In genomic region chr2:63788070-63788469, GRCh38 we compare ENCODE assay signal across 20 cellular contexts. TPM values are rescaled to one million over a fixed set of nuclear protein-coding genes. Genes with fewer than 3 reads are reported as not detected.
DNase-seq lines count a peak whose midpoint lies in the region; ATAC-seq and TF ChIP-seq lines count a peak whose summit lies in the region.
"Had no signal": no experiment of that assay in that cellular context is flagged by ENCODE, and none has a peak within 500 bp of the region (broad histone marks: within the 10 kb centered on the region; RNA-seq: fewer than 3 reads in every experiment).

No MANE protein-coding gene starts in this region.

- intact Hi-C loops in MCF 10A (cut with micrococcal nuclease) (no loop called here), breast epithelium (cut with DNase I; ENCODE audit: low total_unique reads) (no loop called here), tibial artery (cut with DNase I; ENCODE audit: low total_unique reads) (no loop called here)

- H3K4me1 Mint-ChIP-seq in MCF 10A (ENCODE audit: insufficient read depth, unreplicated experiment), result peaks cover 35% of the 10 kb centered on the region

- TF ChIP-seq CTCF in MCF 10A (IDR thresholded peaks at IDR 0.05; ENCODE audit: unreplicated experiment), result no peak
- TF ChIP-seq CTCF in breast epithelium (IDR thresholded peaks at IDR 0.05), result no peak
- no peak for TF ChIP-seq CTCF in brain microvascular endothelial cell (IDR thresholded peaks at IDR 0.05; ENCODE audit: low read depth, low read length, missing control alignments)
- no peak for TF ChIP-seq CTCF in tibial artery (IDR thresholded peaks at IDR 0.05)
- no peak for TF ChIP-seq CTCF in GM20000 (IDR thresholded peaks at IDR 0.05; ENCODE audit: extremely low read depth, missing control alignments)

- in situ Hi-C loops in brain microvascular endothelial cell (cut with HindIII; ENCODE audit: low pct_ligation_motif_present, low sequenced_read_pairs), result no loop called here

- POLR2A ChIA-PET in MCF 10A (lab: Yijun Ruan, JAX), result interaction anchor here (1.0 to 12.1 kb wide), 10 partner anchors 15 to 89 kb away, joined by 3 to 185 read pairs (median 4); partner anchors contain the start of gene UGP2

- CTCF ChIA-PET in MCF 10A (lab: Yijun Ruan, JAX), result interaction anchor here (0.7 to 1.5 kb wide), 3 partner anchors 51 to 192 kb away, joined by 3 to 5 read pairs (median 3); no protein-coding TSS in a partner anchor

- H3K4me1 ChIP-seq in breast epithelium, result no peaks in the 10 kb centered on the region
- H3K4me1 ChIP-seq in tibial artery, result peaks cover 0 to 53% (median 16%) of the 10 kb centered on the region in 4 donors
- H3K4me1 ChIP-seq: testis had no signal

- H3K4me3 ChIP-seq in breast epithelium, result no peak overlapping the region
- no peak overlapping the region for H3K4me3 ChIP-seq in brain microvascular endothelial cell (ENCODE audit: low read depth, low read length)
- H3K4me3 ChIP-seq in tibial artery, result no peak overlapping the region
- H3K4me3 ChIP-seq: PC-9, testis had no signal

- no peak for TF ChIP-seq POLR2A in breast epithelium (IDR thresholded peaks at IDR 0.05)

- H3K4me3 Mint-ChIP-seq in MCF 10A (ENCODE audit: unreplicated experiment), result no peak overlapping the region
- H3K4me3 Mint-ChIP-seq: activated CD8-positive, alpha-beta T cell treated with anti-CD3 and anti-CD28 coated beads, Interleukin-2, amount 10 ng/mL, durations not matched to agents 7 days and 5 days had no signal

- no TSS peak for BruUV-seq in MCF 10A (replicated peaks; lab: Mats Ljungman, UMichigan)

- H3K27me3 Mint-ChIP-seq in MCF 10A (ENCODE audit: insufficient read depth, unreplicated experiment), result no peaks in the 10 kb centered on the region

- DNase-seq in MCF 10A (ENCODE audit: unreplicated experiment) (peak; percentile 53), breast epithelium (ENCODE audit: low spot score in 2 of 2) (no peak), brain microvascular endothelial cell (peak; percentile 30), inferior parietal cortex (ENCODE audit: extremely low spot score) (peak; percentile 32), tibial artery (no peak), GM20000 (ENCODE audit: low spot score) (no peak)
- no peak for DNase-seq in stimulated activated naive CD4-positive, alpha-beta T cell treated with Interleukin-2 at 50 U/mL for 16 hours (lab: John Stamatoyannopoulos, UW)
- DNase-seq: 8988T; activated CD8-positive, alpha-beta T cell treated with anti-CD3 and anti-CD28 coated beads, Interleukin-2, amount 10 ng/mL, durations not matched to agents 7 days and 5 days; activated effector memory CD4-positive, alpha-beta T cell treated with Interleukin-2 at 50 U/mL for 16 hours; central memory CD4-positive, alpha-beta T cell; COR-L47; islet precursor cell; NCI-H1092 treated with DMSO at 0.1 percent for 48 hours; NCI-H510A treated with DMSO at 0.1 percent for 48 hours; PC-9; T-helper 9 cell; testis had no signal

- no peaks in the 10 kb centered on the region for H3K36me3 Mint-ChIP-seq in MCF 10A (ENCODE audit: insufficient read depth, unreplicated experiment)

- H3K27ac ChIP-seq in breast epithelium, result no peak overlapping the region
- no peak overlapping the region for H3K27ac ChIP-seq in brain microvascular endothelial cell
- H3K27ac ChIP-seq in tibial artery, result peak overlapping the region; percentile 44 to 75
- H3K27ac ChIP-seq: PC-9, testis had no signal

- no peaks in the 10 kb centered on the region for H3K9me3 Mint-ChIP-seq in MCF 10A (ENCODE audit: unreplicated experiment)

- ATAC-seq in GM19467 (IDR thresholded peaks at IDR 0.05; ENCODE audit: unreplicated experiment), result no peak
- ATAC-seq: activated CD8-positive, alpha-beta T cell treated with anti-CD3 and anti-CD28 coated beads, Interleukin-2, amount 10 ng/mL, durations not matched to agents 7 days and 5 days; sciatic nerve had no signal

- peak overlapping the region; percentile 19 for H3K27ac Mint-ChIP-seq in MCF 10A (ENCODE audit: low read depth, unreplicated experiment)
- H3K27ac Mint-ChIP-seq: activated CD8-positive, alpha-beta T cell treated with anti-CD3 and anti-CD28 coated beads, Interleukin-2, amount 10 ng/mL, durations not matched to agents 7 days and 5 days had no signal

- no peaks in the 10 kb centered on the region for H3K27me3 ChIP-seq in breast epithelium
- H3K27me3 ChIP-seq in brain microvascular endothelial cell (replicated peaks), result no peaks in the 10 kb centered on the region
- no peaks in the 10 kb centered on the region for H3K27me3 ChIP-seq in tibial artery
- H3K27me3 ChIP-seq: testis had no signal

- H3K9me3 ChIP-seq in breast epithelium (no peaks in the 10 kb centered on the region), tibial artery (no peaks in the 10 kb centered on the region)
- H3K9me3 ChIP-seq: testis had no signal

- H3K36me3 ChIP-seq in breast epithelium (no peaks in the 10 kb centered on the region), brain microvascular endothelial cell (replicated peaks) (no peaks in the 10 kb centered on the region), tibial artery (no peaks in the 10 kb centered on the region)

RNA-seq across cellular contexts. Expression of gene UGP2, which starts 53.6 kb away (rescaled TPM):
- 77.3 and 78.4 TPM in 2 replicates for total RNA-seq in MCF 10A (2022)
- 100 to 1,000 TPM; 147 to 337 (median 204) TPM for total RNA-seq in breast epithelium

Comparison
In these comparisons a context has a peak if more than half of its experiments do, and no peak if none do; other contexts are left out.
1. DNase-seq: peak in MCF 10A (single experiment), brain microvascular endothelial cell (single experiment) and inferior parietal cortex (single experiment); none in breast epithelium (0 of 2), tibial artery (0 of 2), GM20000 (single experiment) and stimulated activated naive CD4-positive, alpha-beta T cell treated with Interleukin-2 at 50 U/mL for 16 hours (single experiment).
2. H3K27ac ChIP-seq: peak in tibial artery (2 of 2); none in breast epithelium (0 of 2) and brain microvascular endothelial cell (single experiment).